In genomic region chr7:84017653-84018052, GRCh38 we compare ENCODE assay signal across 30 cellular contexts.
"Had no signal": no experiment of that assay in that cellular context is flagged by ENCODE, and none has a peak within 500 bp of the region (broad histone marks: within the 10 kb centered on the region; RNA-seq: fewer than 3 reads in every experiment).

No MANE protein-coding gene starts in this region.

- H3K27me3 ChIP-seq: adrenal gland, breast epithelium, foreskin keratinocyte, heart right ventricle, sigmoid colon had no signal

- H3K4me1 ChIP-seq: adrenal gland, breast epithelium had no signal

- FAIRE-seq: small intestine, urothelium cell line had no signal

- H3K27ac Mint-ChIP-seq: activated CD4-positive, alpha-beta memory T cell treated with anti-CD3 and anti-CD28 coated beads for 36 hours; activated CD4-positive, alpha-beta T cell treated with anti-CD3 and anti-CD28 coated beads, Interleukin-2, amount 10 ng/mL, durations not matched to agents 24 days and 14 days; activated naive CD4-positive, alpha-beta T cell treated with anti-CD3 and anti-CD28 coated beads for 36 hours; activated naive CD8-positive, alpha-beta T cell treated with anti-CD3 and anti-CD28 coated beads for 36 hours; activated T-helper 1 cell treated with anti-CD3 and anti-CD28 coated beads, Interleukin-12 subunit alpha, Interleukin-12 subunit beta, Interleukin-2, Interleukin-4 antibody, amounts not matched to agents 30 ng/mL and 10 ng/mL and 1 ng/mL, durations not matched to agents 14 hours and 24 hours and 36 hours; natural killer cell; progenitor cell of endocrine pancreas; stimulated activated effector memory CD8-positive, alpha-beta T cell treated with anti-CD3 and anti-CD28 coated beads, Interleukin-12 subunit alpha, Interleukin-12 subunit beta, amount 100 ng/mL, for 72 hours; stimulated activated naive CD8-positive, alpha-beta T cell treated with anti-CD3 and anti-CD28 coated beads, Interleukin-15, Interleukin-2, amounts not matched to agents 100 ng/mL and 50 ng/mL, for 24 hours; T-helper 17 cell had no signal

- H3K9me3 Mint-ChIP-seq: activated CD4-positive, alpha-beta memory T cell treated with anti-CD3 and anti-CD28 coated beads for 36 hours; activated CD4-positive, alpha-beta T cell treated with anti-CD3 and anti-CD28 coated beads, Interleukin-2, amount 10 ng/mL, durations not matched to agents 24 days and 14 days; activated naive CD4-positive, alpha-beta T cell treated with anti-CD3 and anti-CD28 coated beads for 36 hours; activated naive CD8-positive, alpha-beta T cell treated with anti-CD3 and anti-CD28 coated beads for 36 hours; activated T-helper 1 cell treated with anti-CD3 and anti-CD28 coated beads, Interleukin-12 subunit alpha, Interleukin-12 subunit beta, Interleukin-2, Interleukin-4 antibody, amounts not matched to agents 30 ng/mL and 10 ng/mL and 1 ng/mL, durations not matched to agents 14 hours and 24 hours and 36 hours; stimulated activated naive CD8-positive, alpha-beta T cell treated with anti-CD3 and anti-CD28 coated beads, Interleukin-15, Interleukin-2, amounts not matched to agents 100 ng/mL and 50 ng/mL, for 24 hours had no signal

- H3K4me3 ChIP-seq: adrenal gland, breast epithelium, heart right ventricle, lower lobe of right lung, sigmoid colon, thoracic aorta had no signal

- H3K36me3 Mint-ChIP-seq: activated CD4-positive, alpha-beta memory T cell treated with anti-CD3 and anti-CD28 coated beads for 36 hours; activated naive CD8-positive, alpha-beta T cell treated with anti-CD3 and anti-CD28 coated beads for 36 hours; natural killer cell; stimulated activated effector memory CD8-positive, alpha-beta T cell treated with anti-CD3 and anti-CD28 coated beads, Interleukin-12 subunit alpha, Interleukin-12 subunit beta, amount 100 ng/mL, for 72 hours had no signal

- H3K27ac ChIP-seq: adrenal gland, breast epithelium, foreskin keratinocyte, heart right ventricle, lower lobe of right lung, sigmoid colon, thoracic aorta had no signal

- H3K4me1 Mint-ChIP-seq: activated naive CD8-positive, alpha-beta T cell treated with anti-CD3 and anti-CD28 coated beads for 36 hours; natural killer cell; stimulated activated effector memory CD8-positive, alpha-beta T cell treated with anti-CD3 and anti-CD28 coated beads, Interleukin-12 subunit alpha, Interleukin-12 subunit beta, amount 100 ng/mL, for 72 hours; T-helper 17 cell had no signal

- DNase-seq: activated CD4-positive, alpha-beta memory T cell treated with anti-CD3 and anti-CD28 coated beads for 36 hours; activated CD4-positive, alpha-beta T cell treated with anti-CD3 and anti-CD28 coated beads, Interleukin-2, amount 10 ng/mL, durations not matched to agents 24 days and 14 days; activated CD4-positive, CD25-positive, alpha-beta regulatory T cell treated with anti-CD3 and anti-CD28 coated beads, Interleukin-2, amount 50 U/mL, for 72 hours; activated CD8-positive, alpha-beta memory T cell treated with anti-CD3 and anti-CD28 coated beads, Interleukin-2, amount 50 U/mL, for 4 hours; activated effector memory CD4-positive, alpha-beta T cell treated with anti-CD3 and anti-CD28 coated beads, Interleukin-2, amount 50 U/mL, for 16 hours; activated naive CD4-positive, alpha-beta T cell treated with anti-CD3 and anti-CD28 coated beads for 36 hours; activated naive CD8-positive, alpha-beta T cell treated with anti-CD3 and anti-CD28 coated beads for 36 hours; activated T-cell treated with anti-CD3 and anti-CD28 coated beads, Interleukin-2, amount 50 U/mL, for 1 hour; adrenal gland; central memory CD4-positive, alpha-beta T cell; foreskin keratinocyte; heart right ventricle; kidney glomerular epithelial cell; lower lobe of right lung; mesendoderm; natural killer cell; sigmoid colon; small intestine; stimulated activated CD4-positive, alpha-beta T cell treated with anti-CD3 and anti-CD28 coated beads, Interleukin-4, amount 100 ng/mL, for 24 hours; T-helper 17 cell; trophoblast cell had no signal

- H3K4me3 Mint-ChIP-seq: activated CD4-positive, alpha-beta memory T cell treated with anti-CD3 and anti-CD28 coated beads for 36 hours; activated CD4-positive, alpha-beta T cell treated with anti-CD3 and anti-CD28 coated beads, Interleukin-2, amount 10 ng/mL, durations not matched to agents 24 days and 14 days; activated naive CD4-positive, alpha-beta T cell treated with anti-CD3 and anti-CD28 coated beads for 36 hours; activated naive CD8-positive, alpha-beta T cell treated with anti-CD3 and anti-CD28 coated beads for 36 hours; activated T-helper 1 cell treated with anti-CD3 and anti-CD28 coated beads, Interleukin-12 subunit alpha, Interleukin-12 subunit beta, Interleukin-2, Interleukin-4 antibody, amounts not matched to agents 30 ng/mL and 10 ng/mL and 1 ng/mL, durations not matched to agents 14 hours and 24 hours and 36 hours; natural killer cell; stimulated activated effector memory CD8-positive, alpha-beta T cell treated with anti-CD3 and anti-CD28 coated beads, Interleukin-12 subunit alpha, Interleukin-12 subunit beta, amount 100 ng/mL, for 72 hours; stimulated activated naive CD8-positive, alpha-beta T cell treated with anti-CD3 and anti-CD28 coated beads, Interleukin-15, Interleukin-2, amounts not matched to agents 100 ng/mL and 50 ng/mL, for 24 hours; T-helper 17 cell had no signal

- H3K36me3 ChIP-seq: adrenal gland, breast epithelium, heart right ventricle, lower lobe of right lung, sigmoid colon, thoracic aorta had no signal

- ATAC-seq: esophagus mucosa; foreskin keratinocyte; heart right ventricle; left lobe of liver; lower lobe of right lung; natural killer cell; stimulated activated effector memory CD8-positive, alpha-beta T cell treated with anti-CD3 and anti-CD28 coated beads, Interleukin-12 subunit alpha, Interleukin-12 subunit beta, amount 100 ng/mL, for 72 hours; T-helper 17 cell had no signal

- H3K9me3 ChIP-seq: adrenal gland, breast epithelium, heart right ventricle, lower lobe of right lung, sigmoid colon, thoracic aorta had no signal

- H3K27me3 Mint-ChIP-seq: activated CD4-positive, alpha-beta memory T cell treated with anti-CD3 and anti-CD28 coated beads for 36 hours; activated CD4-positive, alpha-beta T cell treated with anti-CD3 and anti-CD28 coated beads, Interleukin-2, amount 10 ng/mL, durations not matched to agents 24 days and 14 days; activated naive CD8-positive, alpha-beta T cell treated with anti-CD3 and anti-CD28 coated beads for 36 hours; progenitor cell of endocrine pancreas; stimulated activated naive CD8-positive, alpha-beta T cell treated with anti-CD3 and anti-CD28 coated beads, Interleukin-15, Interleukin-2, amounts not matched to agents 100 ng/mL and 50 ng/mL, for 24 hours; T-helper 17 cell had no signal
